In genomic region chr1:117682372-117682771, GRCh38 we compare ENCODE assay signal across 14 cellular contexts.
"Had no signal": no experiment of that assay in that cellular context is flagged by ENCODE, and none has a peak within 500 bp of the region (broad histone marks: within the 10 kb centered on the region; RNA-seq: fewer than 3 reads in every experiment).

No MANE protein-coding gene starts in this region.

- DNase-seq: activated CD4-positive, alpha-beta T cell treated with anti-CD3 and anti-CD28 coated beads, Interleukin-2, amount 10 ng/mL, durations not matched to agents 7 days and 5 days; activated CD8-positive, alpha-beta memory T cell treated with anti-CD3 and anti-CD28 coated beads for 24 hours; amniotic stem cell; hypothalamus; nucleus accumbens; SHP77 treated with DMSO at 0.1 percent for 48 hours; small intestine; substantia nigra had no signal

- H3K27me3 ChIP-seq: breast epithelium had no signal

- H3K9me3 ChIP-seq: breast epithelium, prostate gland had no signal

- H3K4me3 ChIP-seq: breast epithelium, prostate gland had no signal

- H3K27ac ChIP-seq: prostate gland had no signal

- ATAC-seq: activated naive CD4-positive, alpha-beta T cell treated with anti-CD3 and anti-CD28 coated beads, Interleukin-2, amount 50 U/mL, for 72 hours; natural killer cell treated with Interleukin-12 subunit alpha and Interleukin-12 subunit beta and Interleukin-15 and Interleukin-18, amount 100 ng/mL, for 72 hours; stimulated activated memory B cell treated with anti-CD40 and anti-IgM and Interleukin-4, amounts not matched to agents 10 μg/mL and 1 μg/mL and 100 μg/mL, for 72 hours; WTC11 had no signal

- H3K36me3 ChIP-seq: breast epithelium, prostate gland had no signal

- H3K4me1 ChIP-seq: breast epithelium, prostate gland had no signal
